ENCODE assay signal across 20 cellular contexts in the genomic region with DNA sequence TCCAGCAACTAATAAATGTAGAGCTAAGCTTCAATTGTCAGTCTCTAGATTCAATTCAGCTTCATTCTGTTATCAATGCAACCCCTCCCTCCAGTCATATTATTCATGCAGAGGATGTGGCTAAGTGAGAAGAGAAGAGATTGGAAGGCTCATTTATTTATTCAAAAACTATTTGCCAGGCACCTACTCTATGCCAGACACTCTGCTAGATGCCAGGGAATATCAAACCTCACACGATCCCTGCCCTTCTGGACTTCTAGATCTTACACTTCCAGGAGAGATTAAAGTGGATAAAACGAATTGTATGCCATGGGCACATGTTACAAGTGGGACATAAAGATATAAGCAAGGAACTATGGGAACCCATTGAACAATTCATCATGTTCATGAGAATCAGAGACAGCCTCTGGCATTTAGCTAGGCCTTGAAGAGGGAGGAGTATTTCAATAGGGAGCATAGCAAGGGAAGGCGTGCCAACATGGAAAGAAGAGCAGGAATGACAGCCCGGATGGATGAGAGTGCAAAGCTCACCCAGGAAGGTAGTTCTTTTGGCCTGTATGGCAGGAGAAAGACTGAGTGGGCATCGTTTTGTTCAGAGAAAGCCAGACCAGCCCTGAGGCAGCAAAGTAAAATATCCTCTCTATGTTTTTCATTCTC.
DNase-seq lines count a peak whose midpoint lies in the region; ATAC-seq and TF ChIP-seq lines count a peak whose summit lies in the region.
"Had no signal": no experiment of that assay in that cellular context is flagged by ENCODE, and none has a peak within 500 bp of the region (broad histone marks: within the 10 kb centered on the region; RNA-seq: fewer than 3 reads in every experiment).

No MANE protein-coding gene starts in this region.

- H3K27ac ChIP-seq in HUES48 (ENCODE audit: low read depth, low read length) (peak overlapping the region; percentile 32), left ventricle myocardium inferior (replicated peaks) (peak overlapping the region; percentile 73), mesendoderm (ENCODE audit: low read depth, low read length) (no peak overlapping the region), sigmoid colon (no peak overlapping the region)
- H3K27ac ChIP-seq: GM23248, HL-60 had no signal

- no peak overlapping the region for H2AK5ac ChIP-seq in mesendoderm (ENCODE audit: low read length)

- no peak overlapping the region for H3K23ac ChIP-seq in mesendoderm (ENCODE audit: low read length)

- H3K79me1 ChIP-seq in mesendoderm (ENCODE audit: low read length), result no peaks in the 10 kb centered on the region

- no peaks in the 10 kb centered on the region for H3K79me2 ChIP-seq in mesendoderm (ENCODE audit: control insufficient read depth, insufficient read depth, low read length)

- H2BK5ac ChIP-seq in mesendoderm (ENCODE audit: low read length), result peak overlapping the region; percentile 40

- intact Hi-C loops in Right ventricle myocardium superior (cut with DNase I), result loop anchor here (10.0 kb wide), 1 partner anchor 73 kb away; a partner anchor contains a TSS
- intact Hi-C loops in left ventricle myocardium inferior (cut with micrococcal nuclease), result no loop called here
- intact Hi-C loops in sigmoid colon (cut with DNase I), result no loop called here

- no peak for TF ChIP-seq POLR2A in sigmoid colon (IDR thresholded peaks at IDR 0.05)

- DNase-seq in Right ventricle myocardium superior, result no peak
- no peak for DNase-seq in left ventricle myocardium inferior
- peak; percentile 9 for DNase-seq in mesendoderm
- no peak for DNase-seq in NCI-H526 treated with DMSO at 0.1 percent for 48 hours (lab: John Stamatoyannopoulos, UW)
- no peak for DNase-seq in stimulated activated CD4-positive, alpha-beta T cell treated with anti-CD3 and anti-CD28 coated beads, Interleukin-4, amount 100 ng/mL, for 4 hours
- no peak for DNase-seq in sigmoid colon
- DNase-seq: ACHN; BE2C; CD4-positive, CD25-positive, alpha-beta regulatory T cell; CD8-positive, alpha-beta memory T cell; COR-L47; DMS 273 treated with DMSO at 0.1 percent for 48 hours; DMS53; DND-41; EL; GM23248; HCEC 1CT had no signal

- no peaks in the 10 kb centered on the region for H3K36me3 ChIP-seq in HUES48 (ENCODE audit: control insufficient read depth, insufficient read depth, low read length)
- H3K36me3 ChIP-seq in left ventricle myocardium inferior, result no peaks in the 10 kb centered on the region
- H3K36me3 ChIP-seq in mesendoderm (ENCODE audit: control insufficient read depth, insufficient read depth, low read length), result no peaks in the 10 kb centered on the region
- H3K36me3 ChIP-seq in sigmoid colon, result no peaks in the 10 kb centered on the region
- H3K36me3 ChIP-seq: BE2C had no signal

- no peak overlapping the region for H3K9ac ChIP-seq in HUES48 (ENCODE audit: low read depth, low read length)
- H3K9ac ChIP-seq in mesendoderm (ENCODE audit: low read length), result no peak overlapping the region
- H3K9ac ChIP-seq: GM23248 had no signal

- TF ChIP-seq EP300 in sigmoid colon (IDR thresholded peaks at IDR 0.05), result no peak

- H2BK120ac ChIP-seq in mesendoderm (ENCODE audit: low read depth, low read length), result no peak overlapping the region

- H3K4me1 ChIP-seq in HUES48 (ENCODE audit: control insufficient read depth, insufficient read depth, low read length), result peaks cover 13% of the 10 kb centered on the region; the same call in 1 of the 2 replicates
- peaks cover 47% of the 10 kb centered on the region for H3K4me1 ChIP-seq in left ventricle myocardium inferior
- peaks cover 4% of the 10 kb centered on the region for H3K4me1 ChIP-seq in mesendoderm (ENCODE audit: control insufficient read depth, low read depth, low read length)
- H3K4me1 ChIP-seq in sigmoid colon, result no peaks in the 10 kb centered on the region
- H3K4me1 ChIP-seq: BE2C had no signal

- H3K27me3 ChIP-seq in HUES48 (ENCODE audit: control insufficient read depth, insufficient read depth, low read length), result no peaks in the 10 kb centered on the region
- H3K27me3 ChIP-seq in left ventricle myocardium inferior (ENCODE audit: low read depth), result no peaks in the 10 kb centered on the region
- no peaks in the 10 kb centered on the region for H3K27me3 ChIP-seq in mesendoderm (ENCODE audit: insufficient read depth, low read length, poor library complexity)
- no peaks in the 10 kb centered on the region for H3K27me3 ChIP-seq in sigmoid colon
- H3K27me3 ChIP-seq: BE2C had no signal

- H3K56ac ChIP-seq in mesendoderm (ENCODE audit: low read length), result no peak overlapping the region

- no peak overlapping the region for H3K18ac ChIP-seq in mesendoderm (ENCODE audit: low read length)

- H3K4ac ChIP-seq in mesendoderm (ENCODE audit: low read depth, low read length), result no peak overlapping the region

- H2BK15ac ChIP-seq in mesendoderm (replicated peaks; ENCODE audit: low read depth), result no peak overlapping the region

- peak; percentile 59 for ATAC-seq in Right ventricle myocardium superior (ENCODE audit: poor library complexity)
- ATAC-seq: HepG2 had no signal

- H3K4me2 ChIP-seq in mesendoderm (ENCODE audit: low read length), result no peak overlapping the region

- no CpG with 5 or more reads among the region's 5 CpGs for WGBS in mesendoderm (ENCODE audit: extremely low coverage, insufficient coverage, low lambda C conversion rate)
- WGBS in sigmoid colon, 2 donors, result 51 to 68% methylated on average over 5 of the region's 5 CpGs

- no peak overlapping the region for H4K5ac ChIP-seq in mesendoderm (ENCODE audit: low read length)

- no peaks in the 10 kb centered on the region for H3K9me3 ChIP-seq in HUES48 (ENCODE audit: control insufficient read depth, insufficient read depth, low read length)
- H3K9me3 ChIP-seq in left ventricle myocardium inferior (replicated peaks), result no peaks in the 10 kb centered on the region
- no peaks in the 10 kb centered on the region for H3K9me3 ChIP-seq in sigmoid colon
- H3K9me3 ChIP-seq: BE2C had no signal

- TF ChIP-seq CTCF in left ventricle myocardium inferior (IDR thresholded peaks at IDR 0.05; ENCODE audit: borderline replicate concordance) (no peak), sigmoid colon (IDR thresholded peaks at IDR 0.05) (no peak)

- H3K4me3 ChIP-seq in HUES48 (ENCODE audit: low read depth, low read length), result no peak overlapping the region
- no peak overlapping the region for H3K4me3 ChIP-seq in left ventricle myocardium inferior
- H3K4me3 ChIP-seq in mesendoderm (ENCODE audit: low read length), result no peak overlapping the region
- H3K4me3 ChIP-seq in sigmoid colon, result no peak overlapping the region
- H3K4me3 ChIP-seq: GM23248 had no signal

- H4K8ac ChIP-seq in mesendoderm (ENCODE audit: low read depth, low read length), result no peak overlapping the region

Comparison
In these comparisons a context has a peak if more than half of its experiments do, and no peak if none do; other contexts are left out.
1. H3K27ac ChIP-seq: peak in HUES48 (single experiment) and left ventricle myocardium inferior (single experiment); none in mesendoderm (single experiment) and sigmoid colon (0 of 4).